In the genomic region with DNA sequence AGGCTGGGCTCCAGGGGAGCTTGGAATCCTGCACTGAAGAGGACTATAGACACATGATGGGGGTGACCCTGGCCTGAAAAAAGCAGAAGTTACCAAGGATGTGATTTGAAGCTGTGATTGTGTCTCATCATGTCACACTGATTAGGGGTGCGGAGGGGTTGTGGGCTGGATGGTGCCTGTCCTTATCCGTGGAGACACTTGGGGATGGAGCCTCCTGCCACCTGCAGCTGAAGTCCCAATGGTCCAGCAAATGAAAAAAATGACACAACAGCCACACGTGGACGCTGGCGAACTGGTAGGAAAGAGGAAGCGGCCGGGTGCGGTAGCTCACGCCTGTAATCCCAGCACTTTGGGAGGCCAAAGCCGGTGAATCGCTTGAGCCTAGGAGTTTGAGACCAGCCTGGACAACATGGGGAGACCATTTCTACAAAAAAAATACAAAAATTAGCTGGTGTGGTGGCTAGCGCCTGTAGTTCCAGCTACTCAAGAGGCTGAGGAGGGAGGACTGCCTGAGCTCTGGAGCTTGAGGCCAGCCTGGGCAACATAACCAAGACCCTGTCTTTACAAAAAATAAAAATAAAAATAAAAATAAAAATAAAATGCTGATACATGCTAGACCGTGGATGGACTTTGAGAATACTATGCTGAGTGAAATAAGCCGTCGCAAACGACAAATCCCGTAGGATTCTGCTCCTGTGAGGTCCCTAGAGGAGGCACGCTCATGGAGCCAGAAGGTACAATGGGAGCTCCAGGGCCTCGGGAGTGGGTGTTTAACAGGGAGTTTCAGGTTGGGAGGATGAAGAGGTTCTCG, we compare ENCODE assay signal across 1 cellular context.
TF ChIP-seq lines count a peak whose summit lies in the region.

No MANE protein-coding gene starts in this region.

TF ChIP-seq in SK-N-SH, 30 proteins besides CTCF, POLR2A, EP300 and RAD21:
- TF ChIP-seq RFX5 (IDR thresholded peaks at IDR 0.05; ENCODE audit: low read length) = no peak
- TF ChIP-seq, protein P1, sequence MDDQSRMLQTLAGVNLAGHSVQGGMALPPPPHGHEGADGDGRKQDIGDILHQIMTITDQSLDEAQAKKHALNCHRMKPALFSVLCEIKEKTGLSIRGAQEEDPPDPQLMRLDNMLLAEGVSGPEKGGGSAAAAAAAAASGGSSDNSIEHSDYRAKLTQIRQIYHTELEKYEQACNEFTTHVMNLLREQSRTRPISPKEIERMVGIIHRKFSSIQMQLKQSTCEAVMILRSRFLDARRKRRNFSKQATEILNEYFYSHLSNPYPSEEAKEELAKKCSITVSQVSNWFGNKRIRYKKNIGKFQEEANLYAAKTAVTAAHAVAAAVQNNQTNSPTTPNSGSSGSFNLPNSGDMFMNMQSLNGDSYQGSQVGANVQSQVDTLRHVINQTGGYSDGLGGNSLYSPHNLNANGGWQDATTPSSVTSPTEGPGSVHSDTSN (IDR thresholded peaks at IDR 0.05) = no peak
- TF ChIP-seq IRF3 (IDR thresholded peaks at IDR 0.05; ENCODE audit: low read depth, low read length) = no peak
- TF ChIP-seq, protein P2, sequence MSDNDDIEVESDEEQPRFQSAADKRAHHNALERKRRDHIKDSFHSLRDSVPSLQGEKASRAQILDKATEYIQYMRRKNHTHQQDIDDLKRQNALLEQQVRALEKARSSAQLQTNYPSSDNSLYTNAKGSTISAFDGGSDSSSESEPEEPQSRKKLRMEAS (IDR thresholded peaks at IDR 0.05; ENCODE audit: low read depth) = no peak
- no peak for TF ChIP-seq CHD2 (IDR thresholded peaks at IDR 0.05; ENCODE audit: low read length, partially characterized antibody)
- TF ChIP-seq JUND (IDR thresholded peaks at IDR 0.05) = no peak
- TF ChIP-seq ZBTB33 (IDR thresholded peaks at IDR 0.05; ENCODE audit: borderline replicate concordance, low read depth) = no peak
- no peak for TF ChIP-seq EZH2phosphoT487 (IDR thresholded peaks at IDR 0.05; ENCODE audit: borderline replicate concordance, low read depth)
- TF ChIP-seq GABPA (IDR thresholded peaks at IDR 0.05; ENCODE audit: low read depth) = no peak
- no peak for TF ChIP-seq TEAD4 (IDR thresholded peaks at IDR 0.05; ENCODE audit: borderline replicate concordance, insufficient read depth)
- TF ChIP-seq FOSL2 (IDR thresholded peaks at IDR 0.05; ENCODE audit: borderline replicate concordance, low read depth) = no peak
- no peak for TF ChIP-seq GATA2 (CRISPR knock-in tag; IDR thresholded peaks at IDR 0.05)
- TF ChIP-seq RXRA (IDR thresholded peaks at IDR 0.05; ENCODE audit: borderline replicate concordance, low read depth) = no peak
- TF ChIP-seq REST (IDR thresholded peaks at IDR 0.05; ENCODE audit: low read depth, low read length) = no peak
- no peak for TF ChIP-seq FOXM1 (IDR thresholded peaks at IDR 0.05; ENCODE audit: low read depth)
- no peak for TF ChIP-seq YY1 (IDR thresholded peaks at IDR 0.05; ENCODE audit: low read depth)
- TF ChIP-seq NFIC (IDR thresholded peaks at IDR 0.05; ENCODE audit: borderline replicate concordance) = no peak
- no peak for TF ChIP-seq MXI1 (IDR thresholded peaks at IDR 0.05; ENCODE audit: low read depth, low read length)
- no peak for TF ChIP-seq ELF1 (IDR thresholded peaks at IDR 0.05)
TF ChIP-seq in SK-N-SH: peak in this region for 0.
